ENCODE assay signal across 9 cellular contexts in the genomic region with DNA sequence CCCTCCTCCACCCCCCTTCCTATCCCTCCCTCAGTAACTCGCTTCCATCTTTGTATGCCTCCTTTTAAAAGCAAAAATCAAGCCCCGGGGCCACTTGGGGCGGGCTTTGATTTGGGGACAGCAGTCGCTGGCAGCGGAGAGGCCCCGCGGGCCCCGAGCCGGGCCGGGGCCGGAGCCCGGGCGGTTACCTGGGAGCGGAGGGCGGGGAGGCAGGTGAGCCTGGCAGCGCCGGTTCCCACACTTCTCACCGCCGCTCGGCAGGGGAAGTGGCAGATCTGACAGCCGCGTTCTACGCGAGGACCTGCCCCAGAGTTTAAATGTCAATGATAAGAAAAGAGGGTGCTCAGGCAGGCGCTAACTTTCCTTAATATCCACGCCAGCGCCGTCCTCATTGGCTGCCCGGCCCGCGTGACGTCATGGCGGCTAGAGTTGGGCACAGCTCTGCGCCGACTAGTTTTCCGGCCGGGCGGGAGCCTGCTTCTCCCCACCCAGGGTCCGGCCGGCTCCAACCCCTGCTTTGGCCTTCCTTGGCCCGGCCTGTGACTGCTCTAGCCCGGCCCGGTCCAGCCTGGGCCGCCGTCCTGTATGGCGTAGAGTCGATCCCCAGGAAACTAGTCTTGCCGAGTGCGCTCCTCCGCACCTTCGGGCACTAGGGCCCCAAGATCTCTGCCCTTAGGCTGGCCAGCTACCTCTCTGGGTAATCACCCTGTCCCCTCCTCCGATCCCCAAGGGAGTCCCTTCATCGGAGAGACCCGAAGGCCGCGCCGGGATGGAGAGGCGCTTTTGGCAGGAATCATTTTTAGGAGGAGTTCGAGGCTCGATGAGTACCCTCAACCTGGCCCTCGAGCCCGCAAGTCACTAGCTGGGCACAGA. TPM values are rescaled to one million over a fixed set of nuclear protein-coding genes. Genes with fewer than 3 reads are reported as not detected.
DNase-seq lines count a peak whose midpoint lies in the region; ATAC-seq and TF ChIP-seq lines count a peak whose summit lies in the region.
"Had no signal": no experiment of that assay in that cellular context is flagged by ENCODE, and none has a peak within 500 bp of the region (broad histone marks: within the 10 kb centered on the region; RNA-seq: fewer than 3 reads in every experiment).

No MANE protein-coding gene starts in this region.

- ATAC-seq in HG03095 (IDR thresholded peaks at IDR 0.05; ENCODE audit: unreplicated experiment): no peak
- no peak for ATAC-seq in GM19035 (IDR thresholded peaks at IDR 0.05; ENCODE audit: unreplicated experiment)

- H3K27me3 ChIP-seq in ACC112 (ENCODE audit: insufficient read depth, low read length): peaks cover 99% of the 10 kb centered on the region
- peaks cover 92% of the 10 kb centered on the region for H3K27me3 ChIP-seq in GM23248 (replicated peaks; ENCODE audit: insufficient read depth)
- H3K27me3 ChIP-seq in duodenal mucosa (ENCODE audit: control insufficient read depth in 1 of 2, insufficient read depth in 2 of 2, low read length in 2 of 2): peaks cover 92 to 98% of the 10 kb centered on the region in 2 donors

- intact Hi-C loops in posterior vena cava (cut with DNase I): loop anchor here in 1 of 2 donors (2.0 kb wide), 1 partner anchor 19 kb away; no protein-coding TSS in a partner anchor

- no peaks in the 10 kb centered on the region for H3K9me2 ChIP-seq in GM23248 (ENCODE audit: insufficient read depth)

- in situ Hi-C loops in GM23248 (cut with MboI): no loop called here

- no peaks in the 10 kb centered on the region for H3K36me3 ChIP-seq in ACC112 (ENCODE audit: insufficient read depth, low read length)
- no peaks in the 10 kb centered on the region for H3K36me3 ChIP-seq in GM23248 (ENCODE audit: low read depth)
- H3K36me3 ChIP-seq in duodenal mucosa (ENCODE audit: control insufficient read depth in 1 of 2, insufficient read depth in 2 of 2, low read length in 2 of 2): no peaks in the 10 kb centered on the region

- H3K9me3 ChIP-seq in GM23248 (ENCODE audit: low read depth) (no peaks in the 10 kb centered on the region), duodenal mucosa (ENCODE audit: control insufficient read depth in 1 of 2, low read length in 2 of 2) (no peaks in the 10 kb centered on the region)

- no peaks in the 10 kb centered on the region for H3K36me3 Mint-ChIP-seq in mesothelial cell of epicardium

- DNase-seq in GM23248 (no peak), mesothelial cell of epicardium (ENCODE audit: low spot score in 2 of 2, unreplicated experiment in 2 of 2) (no peak), posterior vena cava (ENCODE audit: low spot score) (no peak), DMS79 treated with DMSO at 0.1 percent for 48 hours (lab: John Stamatoyannopoulos, UW) (no peak)
- DNase-seq: NCI-H446 treated with DMSO at 0.1 percent for 48 hours had no signal

- peaks cover 98% of the 10 kb centered on the region for H3K27me3 Mint-ChIP-seq in mesothelial cell of epicardium (ENCODE audit: low read depth)

- 5 to 7% methylated on average over 62 of the region's 62 CpGs for WGBS in GM23248 (ENCODE audit: low coverage in 1 of 2, low lambda C conversion rate in 2 of 2, missing lambda C conversion rate in 2 of 2), 2 experiments

- H3K27ac Mint-ChIP-seq in mesothelial cell of epicardium: no peak overlapping the region

- H3K4me3 ChIP-seq in ACC112 (ENCODE audit: low read depth, low read length): 0 out of 2 replicates have a peak overlapping the region, but pooled peaks have one; percentile 19
- H3K4me3 ChIP-seq in GM23248: 0 out of 2 replicates have a peak overlapping the region, but pooled peaks have one; percentile 32
- H3K4me3 ChIP-seq in duodenal mucosa (ENCODE audit: low read depth in 1 of 2, low read length in 2 of 2): peak overlapping the region; percentile 16 to 43

- H2AFZ ChIP-seq in ACC112 (ENCODE audit: low read length, unreplicated experiment) (no peak overlapping the region), GM23248 (peak overlapping the region; percentile 41; the same call in 1 of the 2 replicates)

- H3K27ac ChIP-seq in ACC112 (ENCODE audit: low read depth, low read length) (no peak overlapping the region), GM23248 (no peak overlapping the region), duodenal mucosa (ENCODE audit: low read depth, low read length) (no peak overlapping the region)

- no peaks in the 10 kb centered on the region for H3K9me3 Mint-ChIP-seq in mesothelial cell of epicardium

- no peak for TF ChIP-seq CTCF in mesothelial cell of epicardium (IDR thresholded peaks at IDR 0.05; ENCODE audit: unreplicated experiment)

- H4K20me1 ChIP-seq in GM23248 (ENCODE audit: insufficient read depth): no peaks in the 10 kb centered on the region

- peaks cover 14% of the 10 kb centered on the region for H3K4me1 Mint-ChIP-seq in mesothelial cell of epicardium

- H3K9ac ChIP-seq in GM23248: no peak overlapping the region
- H3K9ac ChIP-seq in duodenal mucosa (ENCODE audit: low read depth in 1 of 2, low read length in 2 of 2): no peak overlapping the region

- H3K79me2 ChIP-seq in ACC112 (ENCODE audit: control insufficient read depth, insufficient read depth, low read length, unreplicated experiment): no peaks in the 10 kb centered on the region
- H3K79me2 ChIP-seq in GM23248 (ENCODE audit: insufficient read depth): no peaks in the 10 kb centered on the region

- H3F3A ChIP-seq in GM23248 (ENCODE audit: insufficient read depth): no peaks in the 10 kb centered on the region

- H3K4me1 ChIP-seq in ACC112 (ENCODE audit: control insufficient read depth, insufficient read depth, low read length, unreplicated experiment) (peaks cover 21% of the 10 kb centered on the region), GM23248 (ENCODE audit: insufficient read depth) (peaks cover 15% of the 10 kb centered on the region), duodenal mucosa (ENCODE audit: control insufficient read depth in 1 of 2, insufficient read depth in 2 of 2, low read length in 2 of 2) (peaks cover 24 to 33% of the 10 kb centered on the region in 2 donors)

- H3K4me3 Mint-ChIP-seq in mesothelial cell of epicardium: peak overlapping the region; percentile 30

- peak overlapping the region; percentile 49 for H3K4me2 ChIP-seq in GM23248 (ENCODE audit: unreplicated experiment)

RNA-seq across cellular contexts. Expression of a gene that starts 6.7 kb away (rescaled TPM):
- not detected in 2 replicates for total RNA-seq in GM23248 (2014; rRNA removed; shearing (Covaris generic))
- polyA plus RNA-seq in GM23248 (2016; fragmentation: Nextera tagmentation; extraction: Ambion mirVana): 0.21 TPM in 1 of 2 replicates, not detected in the other
- total RNA-seq in mesothelial cell of epicardium: not detected in 3 replicates
- total RNA-seq in posterior vena cava: not detected
